Comparison of ENCODE assay signal across 17 cellular contexts in the genomic region with DNA sequence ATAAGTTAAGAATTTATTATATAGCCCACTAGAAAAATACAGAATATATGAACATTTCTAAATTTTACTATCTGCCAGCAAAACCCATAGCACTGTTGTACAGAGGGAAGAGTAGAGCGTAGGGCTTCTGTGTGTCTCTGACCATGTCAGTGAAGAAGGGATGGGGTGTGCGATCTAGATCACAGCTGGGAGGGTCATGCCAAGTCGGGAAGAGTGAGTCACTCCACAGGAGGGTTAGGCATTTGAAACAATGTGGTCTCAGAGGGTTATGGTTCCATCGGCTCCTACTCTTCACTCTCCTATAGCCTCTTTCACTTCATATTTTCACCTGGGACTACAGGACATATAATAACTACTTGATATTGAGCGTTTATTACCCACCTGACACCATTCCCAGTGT.
A peak's percentile ranks its signal among the peaks of the same experiment; 100 is the strongest.
DNase-seq lines count a peak whose midpoint lies in the region; ATAC-seq, FAIRE-seq and TF ChIP-seq lines count a peak whose summit lies in the region.
"Had no signal": no experiment of that assay in that cellular context is flagged by ENCODE, and none has a peak within 500 bp of the region (broad histone marks: within the 10 kb centered on the region; RNA-seq: fewer than 3 reads in every experiment).

No MANE protein-coding gene starts in this region.

- intact Hi-C loops in pancreas (cut with DNase I) (no loop called here), vagina (cut with DNase I) (no loop called here)

- peaks cover 4% of the 10 kb centered on the region for H3K4me1 ChIP-seq in mesenchymal stem cell (ENCODE audit: control insufficient read depth, insufficient read depth, low read depth, low read length)
- H3K4me1 ChIP-seq in pancreas, result no peaks in the 10 kb centered on the region
- H3K4me1 ChIP-seq in vagina, result no peaks in the 10 kb centered on the region
- H3K4me1 ChIP-seq: Peyer's patch, right lobe of liver, suprapubic skin had no signal

- no peak overlapping the region for H3K9ac ChIP-seq in mesenchymal stem cell (ENCODE audit: low read length)

- no peak overlapping the region for H2BK120ac ChIP-seq in mesenchymal stem cell (ENCODE audit: low read depth, low read length)

- WGBS in mesenchymal stem cell, result 77% methylated on average over 2 of the region's 5 CpGs
- WGBS in pancreas, 2 donors, result 78 to 87% methylated on average over 5 of the region's 5 CpGs

- H3K4me2 ChIP-seq in mesenchymal stem cell (ENCODE audit: low read length, poor library complexity, severe bottlenecking), result no peak overlapping the region

- no peak overlapping the region for H2BK5ac ChIP-seq in mesenchymal stem cell (ENCODE audit: low read depth, low read length, poor library complexity, severe bottlenecking)

- H3K4ac ChIP-seq in mesenchymal stem cell (ENCODE audit: low read depth in 1 of 2, low read length in 2 of 2), result no peak overlapping the region

- H3K4me3 ChIP-seq in mesenchymal stem cell (ENCODE audit: insufficient read depth in 1 of 2, low read depth in 1 of 2, low read length in 2 of 2), result no peak overlapping the region
- H3K4me3 ChIP-seq in pancreas, result no peak overlapping the region
- H3K4me3 ChIP-seq in vagina, result no peak overlapping the region
- H3K4me3 ChIP-seq: dorsolateral prefrontal cortex, Peyer's patch, right lobe of liver, suprapubic skin had no signal

- DNase-seq in Daoy (ENCODE audit: low read depth) (peak; percentile 78), M059J (ENCODE audit: low read depth) (peak; percentile 74), dermis blood vessel endothelial cell (peak; percentile 42), mesenchymal stem cell (peak; percentile 58), pancreas (no peak), COLO829 (ENCODE audit: low spot score) (no peak), vagina (ENCODE audit: extremely low spot score in 2 of 2) (no peak), mesenteric fat pad (ENCODE audit: low spot score) (no peak)
- DNase-seq: activated CD4-positive, alpha-beta T cell treated with anti-CD3 and anti-CD28 coated beads, Interleukin-2, amount 50 U/mL, for 4 hours; activated naive CD4-positive, alpha-beta T cell treated with anti-CD3 and anti-CD28 coated beads, Interleukin-2, amount 10 ng/mL, durations not matched to agents 7 days and 5 days; dorsolateral prefrontal cortex; NCI-H2171; Peyer's patch; right lobe of liver; stimulated activated CD4-positive, alpha-beta T cell treated with anti-CD3 and anti-CD28 coated beads, Interleukin-2, amount 100 ng/mL, for 48 hours had no signal

- no peaks in the 10 kb centered on the region for H3K79me1 ChIP-seq in mesenchymal stem cell (replicated peaks; ENCODE audit: low read length, poor library complexity, severe bottlenecking)

- H4K91ac ChIP-seq in mesenchymal stem cell (ENCODE audit: low read length), result no peak overlapping the region

- no peak overlapping the region for H3K14ac ChIP-seq in mesenchymal stem cell (ENCODE audit: low read length in 2 of 2)

- H3K9me3 ChIP-seq in mesenchymal stem cell (ENCODE audit: control insufficient read depth, low read length) (no peaks in the 10 kb centered on the region), pancreas (no peaks in the 10 kb centered on the region), vagina (no peaks in the 10 kb centered on the region)
- H3K9me3 ChIP-seq: Peyer's patch, right lobe of liver, suprapubic skin had no signal

- H2BK12ac ChIP-seq in mesenchymal stem cell (ENCODE audit: low read length in 2 of 2), result no peak overlapping the region

- H3K27me3 ChIP-seq in mesenchymal stem cell (ENCODE audit: control insufficient read depth in 1 of 2, insufficient read depth in 1 of 2, low read length in 2 of 2) (no peaks in the 10 kb centered on the region), pancreas (no peaks in the 10 kb centered on the region), vagina (no peaks in the 10 kb centered on the region)
- H3K27me3 ChIP-seq: dorsolateral prefrontal cortex, Peyer's patch, right lobe of liver, suprapubic skin had no signal

- TF ChIP-seq CTCF in pancreas (IDR thresholded peaks at IDR 0.05), result no peak
- TF ChIP-seq CTCF in vagina (IDR thresholded peaks at IDR 0.05), result no peak

- no peak overlapping the region for H2AFZ ChIP-seq in mesenchymal stem cell (ENCODE audit: low read depth, low read length)

- H3K36me3 ChIP-seq in mesenchymal stem cell (ENCODE audit: control insufficient read depth in 1 of 2, insufficient read depth in 2 of 2, low read depth in 1 of 2, low read length in 2 of 2), result no peaks in the 10 kb centered on the region
- no peaks in the 10 kb centered on the region for H3K36me3 ChIP-seq in pancreas
- H3K36me3 ChIP-seq in vagina, result no peaks in the 10 kb centered on the region
- H3K36me3 ChIP-seq: Peyer's patch, right lobe of liver, suprapubic skin had no signal

- no peak overlapping the region for H4K8ac ChIP-seq in mesenchymal stem cell (ENCODE audit: low read length)

- no peak overlapping the region for H3K27ac ChIP-seq in mesenchymal stem cell (ENCODE audit: low read length, poor library complexity, severe bottlenecking)
- H3K27ac ChIP-seq in pancreas, result no peak overlapping the region
- no peak overlapping the region for H3K27ac ChIP-seq in vagina
- H3K27ac ChIP-seq: dorsolateral prefrontal cortex, Peyer's patch, right lobe of liver, suprapubic skin had no signal

- H3K18ac ChIP-seq in mesenchymal stem cell (ENCODE audit: low read depth in 1 of 2, low read length in 2 of 2), result no peak overlapping the region

- TF ChIP-seq POLR2A in vagina (IDR thresholded peaks at IDR 0.05), result no peak

- ATAC-seq in pancreas, result no peak
- ATAC-seq: esophagus mucosa, right lobe of liver had no signal

- no peak overlapping the region for H3K23ac ChIP-seq in mesenchymal stem cell (ENCODE audit: low read length in 2 of 2)

- H2BK15ac ChIP-seq in mesenchymal stem cell (ENCODE audit: low read depth, poor library complexity, severe bottlenecking), result no peak overlapping the region

- FAIRE-seq in pancreas (lab: Jason Lieb, UNC), result no peak

- H2AK5ac ChIP-seq in mesenchymal stem cell (ENCODE audit: low read length, severe bottlenecking), result no peak overlapping the region

Comparison
In these comparisons a context has a peak if more than half of its experiments do, and no peak if none do; other contexts are left out.
1. DNase-seq: peak in Daoy (single experiment), M059J (single experiment), dermis blood vessel endothelial cell (single experiment) and mesenchymal stem cell (single experiment); none in pancreas (0 of 6), COLO829 (single experiment), vagina (0 of 2) and mesenteric fat pad (single experiment).